Comparison of ENCODE assay signal across 21 cellular contexts in the genomic region with DNA sequence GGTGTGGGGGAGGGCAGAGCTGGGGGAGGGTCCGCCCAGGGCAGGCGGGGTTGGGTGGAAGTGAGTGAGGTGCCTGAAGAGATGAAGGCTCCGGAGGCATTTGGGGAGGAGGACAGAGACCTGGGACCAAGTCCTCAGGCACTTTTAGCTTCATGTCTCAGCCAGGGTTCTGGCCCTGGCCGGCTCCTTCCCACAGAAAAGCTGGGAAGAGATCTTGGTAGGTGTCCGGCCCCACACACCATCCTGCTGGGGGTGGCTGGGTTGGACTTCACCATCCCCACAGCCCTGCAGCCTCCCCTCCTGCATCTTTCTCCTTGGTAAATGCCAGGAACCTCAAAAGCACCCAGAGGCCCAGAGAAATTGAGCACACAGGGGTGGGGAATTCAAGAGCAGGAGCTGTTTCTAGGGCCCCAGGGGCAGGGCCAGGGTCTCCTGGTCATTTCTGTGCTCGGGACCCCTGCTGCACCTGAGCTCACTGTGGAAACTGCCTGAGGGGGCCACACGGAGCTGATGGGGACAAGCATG.
DNase-seq lines count a peak whose midpoint lies in the region; ATAC-seq and TF ChIP-seq lines count a peak whose summit lies in the region.
"Had no signal": no experiment of that assay in that cellular context is flagged by ENCODE, and none has a peak within 500 bp of the region (broad histone marks: within the 10 kb centered on the region; RNA-seq: fewer than 3 reads in every experiment).

No MANE protein-coding gene starts in this region.

- H3K27ac Mint-ChIP-seq in CD14-positive monocyte (no peak overlapping the region), osteocyte (ENCODE audit: unreplicated experiment) (no peak overlapping the region)
- H3K27ac Mint-ChIP-seq: activated CD4-positive, alpha-beta T cell treated with anti-CD3 and anti-CD28 coated beads, Interleukin-2, amount 10 ng/mL, durations not matched to agents 24 days and 14 days; B cell had no signal

- peak; percentile 13 for DNase-seq in CD14-positive monocyte (ENCODE audit: low spot score)
- DNase-seq in H7: peak; percentile 70
- DNase-seq in coronary artery (ENCODE audit: low spot score): peak; percentile 17
- DNase-seq in osteocyte (ENCODE audit: extremely low spot score, unreplicated experiment): peak; percentile 73
- DNase-seq in COR-L47 (lab: John Stamatoyannopoulos, UW): no peak
- DNase-seq in NOMO-1 (lab: John Stamatoyannopoulos, UW; ENCODE audit: unreplicated experiment in 2 of 2): no peak
- DNase-seq: activated CD4-positive, alpha-beta T cell treated with anti-CD3 and anti-CD28 coated beads, Interleukin-2, amount 10 ng/mL, durations not matched to agents 24 days and 14 days; activated gamma-delta T cell; effector CD4-positive, alpha-beta T cell; NCI-H1417; NCI-H510A treated with DMSO at 0.1 percent for 48 hours; stimulated activated CD4-positive, alpha-beta T cell treated with anti-CD3 and anti-CD28 coated beads, Interleukin-2, amount 100 ng/mL, for 48 hours; stimulated activated naive CD8-positive, alpha-beta T cell treated with anti-CD3 and anti-CD28 coated beads, Interleukin-15, Interleukin-2, amounts not matched to agents 100 U/mL and 50 U/mL, for 24 hours had no signal

- intact Hi-C loops in CD14-positive monocyte (cut with micrococcal nuclease): no loop called here

- H3K27me3 Mint-ChIP-seq in CD14-positive monocyte (ENCODE audit: low read depth in 3 of 3) (peaks cover 12 to 35% (median 27%) of the 10 kb centered on the region in 3 donors), osteocyte (ENCODE audit: unreplicated experiment) (no peaks in the 10 kb centered on the region)

- H3K4me3 ChIP-seq in H7 (ENCODE audit: insufficient read depth, low read depth, low read length) (no peak overlapping the region), coronary artery (no peak overlapping the region)
- H3K4me3 ChIP-seq: esophagus muscularis mucosa, gastroesophageal sphincter, upper lobe of left lung had no signal

- H3K9me3 Mint-ChIP-seq in CD14-positive monocyte: peaks cover 2 to 13% (median 6%) of the 10 kb centered on the region in 7 donors
- no peaks in the 10 kb centered on the region for H3K9me3 Mint-ChIP-seq in osteocyte (ENCODE audit: unreplicated experiment)
- H3K9me3 Mint-ChIP-seq: activated CD4-positive, alpha-beta T cell treated with anti-CD3 and anti-CD28 coated beads, Interleukin-2, amount 10 ng/mL, durations not matched to agents 24 days and 14 days; IgD-negative memory B cell had no signal

- no peak for ATAC-seq in GM18502 (IDR thresholded peaks at IDR 0.05; ENCODE audit: poor library complexity, unreplicated experiment)
- ATAC-seq: gastroesophageal sphincter; naive thymus-derived CD8-positive, alpha-beta T cell; stimulated activated naive CD8-positive, alpha-beta T cell treated with anti-CD3 and anti-CD28 coated beads, Interleukin-15, Interleukin-2, amounts not matched to agents 100 U/mL and 50 U/mL, for 24 hours had no signal

- H3K27me3 ChIP-seq in H7 (ENCODE audit: control insufficient read depth, insufficient read depth, low read length): peaks cover 37% of the 10 kb centered on the region

- H3K36me3 ChIP-seq in H7 (replicated peaks; ENCODE audit: control insufficient read depth, insufficient read depth, low read length): no peaks in the 10 kb centered on the region
- H3K36me3 ChIP-seq: esophagus muscularis mucosa, gastroesophageal sphincter, upper lobe of left lung had no signal

- TF ChIP-seq CTCF in CD14-positive monocyte (IDR thresholded peaks at IDR 0.05): no peak
- TF ChIP-seq CTCF in coronary artery (IDR thresholded peaks at IDR 0.05): no peak
- TF ChIP-seq CTCF in osteocyte (IDR thresholded peaks at IDR 0.05): no peak

- H3K4me1 Mint-ChIP-seq in CD14-positive monocyte: peaks cover 7% of the 10 kb centered on the region
- H3K4me1 Mint-ChIP-seq in osteocyte (ENCODE audit: unreplicated experiment): peaks cover 7% of the 10 kb centered on the region

- no peak overlapping the region for H3K27ac ChIP-seq in coronary artery
- H3K27ac ChIP-seq: esophagus muscularis mucosa, gastroesophageal sphincter, HL-60, upper lobe of left lung had no signal

- H3K4me3 Mint-ChIP-seq in CD14-positive monocyte: no peak overlapping the region
- H3K4me3 Mint-ChIP-seq in osteocyte (ENCODE audit: unreplicated experiment): no peak overlapping the region
- H3K4me3 Mint-ChIP-seq: activated CD4-positive, alpha-beta T cell treated with anti-CD3 and anti-CD28 coated beads, Interleukin-2, amount 10 ng/mL, durations not matched to agents 24 days and 14 days; B cell; IgD-negative memory B cell had no signal

- H3K36me3 Mint-ChIP-seq in CD14-positive monocyte (no peaks in the 10 kb centered on the region), osteocyte (ENCODE audit: unreplicated experiment) (no peaks in the 10 kb centered on the region)
- H3K36me3 Mint-ChIP-seq: IgD-negative memory B cell; naive thymus-derived CD8-positive, alpha-beta T cell had no signal

Comparison
In these comparisons a context has a peak if more than half of its experiments do, and no peak if none do; other contexts are left out.
1. DNase-seq: peak in CD14-positive monocyte (single experiment), H7 (single experiment), coronary artery (single experiment) and osteocyte (single experiment); none in COR-L47 (single experiment) and NOMO-1 (0 of 2).